ENCODE assay signal across 29 cellular contexts in genomic region chr9:18059043-18059442, GRCh38.
"Had no signal": no experiment of that assay in that cellular context is flagged by ENCODE, and none has a peak within 500 bp of the region (broad histone marks: within the 10 kb centered on the region; RNA-seq: fewer than 3 reads in every experiment).

No MANE protein-coding gene starts in this region.

- H3K27ac Mint-ChIP-seq: activated CD4-positive, alpha-beta memory T cell treated with anti-CD3 and anti-CD28 coated beads, Interleukin-2, amount 10 ng/mL, durations not matched to agents 7 days and 5 days; activated CD4-positive, alpha-beta T cell treated with anti-CD3 and anti-CD28 coated beads, Interleukin-2, amount 10 ng/mL, durations not matched to agents 7 days and 5 days; activated naive CD4-positive, alpha-beta T cell treated with anti-CD3 and anti-CD28 coated beads for 36 hours; activated naive CD8-positive, alpha-beta T cell treated with anti-CD3 and anti-CD28 coated beads for 36 hours; effector memory CD8-positive, alpha-beta T cell; naive B cell; nephron progenitor cell; T-helper 17 cell had no signal

- H3K4me1 ChIP-seq: heart left ventricle had no signal

- H3K27ac ChIP-seq: adrenal gland, body of pancreas, heart left ventricle, neutrophil, right lobe of liver, testis, vagina had no signal

- H3K36me3 ChIP-seq: adrenal gland, heart left ventricle, neutrophil, right lobe of liver, vagina had no signal

- ATAC-seq: body of pancreas; effector memory CD8-positive, alpha-beta T cell; heart left ventricle; left ventricle myocardium superior; stimulated activated naive CD8-positive, alpha-beta T cell treated with anti-CD3 and anti-CD28 coated beads, Interleukin-15, Interleukin-2, amounts not matched to agents 100 U/mL and 50 U/mL, for 24 hours; T-helper 17 cell had no signal

- H3K9me3 ChIP-seq: adrenal gland, body of pancreas, heart left ventricle, neutrophil, right lobe of liver, testis, vagina had no signal

- H3K36me3 Mint-ChIP-seq: activated naive CD8-positive, alpha-beta T cell treated with anti-CD3 and anti-CD28 coated beads for 36 hours; naive B cell had no signal

- H3K9me3 Mint-ChIP-seq: activated CD4-positive, alpha-beta memory T cell treated with anti-CD3 and anti-CD28 coated beads, Interleukin-2, amount 10 ng/mL, durations not matched to agents 7 days and 5 days; activated CD4-positive, alpha-beta T cell treated with anti-CD3 and anti-CD28 coated beads, Interleukin-2, amount 10 ng/mL, durations not matched to agents 7 days and 5 days; activated naive CD4-positive, alpha-beta T cell treated with anti-CD3 and anti-CD28 coated beads for 36 hours; activated naive CD8-positive, alpha-beta T cell treated with anti-CD3 and anti-CD28 coated beads for 36 hours; naive B cell; nephron progenitor cell had no signal

- H3K4me3 Mint-ChIP-seq: activated CD4-positive, alpha-beta memory T cell treated with anti-CD3 and anti-CD28 coated beads, Interleukin-2, amount 10 ng/mL, durations not matched to agents 7 days and 5 days; activated CD4-positive, alpha-beta T cell treated with anti-CD3 and anti-CD28 coated beads, Interleukin-2, amount 10 ng/mL, durations not matched to agents 7 days and 5 days; activated naive CD4-positive, alpha-beta T cell treated with anti-CD3 and anti-CD28 coated beads for 36 hours; activated naive CD8-positive, alpha-beta T cell treated with anti-CD3 and anti-CD28 coated beads for 36 hours; effector memory CD8-positive, alpha-beta T cell; naive B cell; nephron progenitor cell; T-helper 17 cell had no signal

- H3K27me3 Mint-ChIP-seq: activated CD4-positive, alpha-beta memory T cell treated with anti-CD3 and anti-CD28 coated beads, Interleukin-2, amount 10 ng/mL, durations not matched to agents 7 days and 5 days; activated CD4-positive, alpha-beta T cell treated with anti-CD3 and anti-CD28 coated beads, Interleukin-2, amount 10 ng/mL, durations not matched to agents 7 days and 5 days; activated naive CD8-positive, alpha-beta T cell treated with anti-CD3 and anti-CD28 coated beads for 36 hours; effector memory CD8-positive, alpha-beta T cell; naive B cell; T-helper 17 cell had no signal

- H3K4me3 ChIP-seq: adrenal gland, body of pancreas, heart left ventricle, right lobe of liver, testis, vagina had no signal

- DNase-seq: activated CD4-positive, alpha-beta memory T cell treated with anti-CD3 and anti-CD28 coated beads, Interleukin-2, amount 10 ng/mL, durations not matched to agents 7 days and 5 days; activated CD4-positive, alpha-beta T cell treated with anti-CD3 and anti-CD28 coated beads for 1 hour; activated CD4-positive, alpha-beta T cell treated with anti-CD3 and anti-CD28 coated beads, Interleukin-2, amount 10 ng/mL, durations not matched to agents 7 days and 5 days; activated effector memory CD4-positive, alpha-beta T cell treated with Interleukin-2 at 50 U/mL for 16 hours; activated naive CD4-positive, alpha-beta T cell treated with anti-CD3 and anti-CD28 coated beads for 36 hours; activated naive CD8-positive, alpha-beta T cell treated with anti-CD3 and anti-CD28 coated beads for 36 hours; activated T-cell treated with anti-CD3 and anti-CD28 coated beads, Interleukin-2, amount 50 U/mL, for 48 hours; adrenal gland; aorta; body of pancreas; cerebellar nuclear complex; cortex of kidney; effector memory CD8-positive, alpha-beta T cell; erythroblast; heart left ventricle; kidney glomerular epithelial cell; left ventricle myocardium superior; naive B cell; nephron progenitor cell; right lobe of liver; stimulated activated CD4-positive, alpha-beta T cell treated with anti-CD3 and anti-CD28 coated beads, Interleukin-12 subunit alpha, Interleukin-12 subunit beta, amount 100 ng/mL, for 4 hours; stimulated activated CD4-positive, alpha-beta T cell treated with anti-CD3 and anti-CD28 coated beads, Interleukin-4, amount 100 ng/mL, for 1 hour; stimulated activated naive CD8-positive, alpha-beta T cell treated with anti-CD3 and anti-CD28 coated beads, Interleukin-15, Interleukin-2, amounts not matched to agents 100 U/mL and 50 U/mL, for 24 hours; T-helper 17 cell; T1000; testis; trophoblast cell had no signal

- H3K27me3 ChIP-seq: adrenal gland, body of pancreas, neutrophil, right lobe of liver, testis, vagina had no signal

- H3K4me1 Mint-ChIP-seq: activated CD4-positive, alpha-beta memory T cell treated with anti-CD3 and anti-CD28 coated beads, Interleukin-2, amount 10 ng/mL, durations not matched to agents 7 days and 5 days; activated CD4-positive, alpha-beta T cell treated with anti-CD3 and anti-CD28 coated beads, Interleukin-2, amount 10 ng/mL, durations not matched to agents 7 days and 5 days; activated naive CD8-positive, alpha-beta T cell treated with anti-CD3 and anti-CD28 coated beads for 36 hours; naive B cell; T-helper 17 cell had no signal
